ENCODE assay signal across 1 cellular context in genomic region chr12:12528361-12529092, GRCh38.
TF ChIP-seq lines count a peak whose summit lies in the region.

No MANE protein-coding gene starts in this region.

TF ChIP-seq in WTC11, 78 proteins besides CTCF, POLR2A, EP300 and RAD21:
- TF ChIP-seq ZNF281 (CRISPR knock-in tag; IDR thresholded peaks at IDR 0.05) = no peak
- TF ChIP-seq E2F5 (CRISPR knock-in tag; IDR thresholded peaks at IDR 0.05) = no peak
- TF ChIP-seq FOXJ3 (CRISPR knock-in tag; IDR thresholded peaks at IDR 0.05; ENCODE audit: borderline replicate concordance) = no peak
- TF ChIP-seq FOXP1 (CRISPR knock-in tag; IDR thresholded peaks at IDR 0.05; ENCODE audit: borderline replicate concordance) = no peak
- TF ChIP-seq HMGA2 (CRISPR knock-in tag; IDR thresholded peaks at IDR 0.05) = no peak
- TF ChIP-seq TCF7 (CRISPR knock-in tag; IDR thresholded peaks at IDR 0.05; ENCODE audit: low read depth) = no peak
- no peak for TF ChIP-seq ATF1 (CRISPR knock-in tag; IDR thresholded peaks at IDR 0.05)
- no peak for TF ChIP-seq TEAD4 (CRISPR knock-in tag; IDR thresholded peaks at IDR 0.05)
- no peak for TF ChIP-seq GRHL2 (CRISPR knock-in tag; IDR thresholded peaks at IDR 0.05; ENCODE audit: insufficient replicate concordance, severe bottlenecking)
- TF ChIP-seq ELF4 (CRISPR knock-in tag; IDR thresholded peaks at IDR 0.05; ENCODE audit: low read depth) = no peak
- no peak for TF ChIP-seq IRF2 (CRISPR knock-in tag; IDR thresholded peaks at IDR 0.05; ENCODE audit: borderline replicate concordance, low read depth)
- no peak for TF ChIP-seq CREM (CRISPR knock-in tag; IDR thresholded peaks at IDR 0.05)
- no peak for TF ChIP-seq MYBL2 (CRISPR knock-in tag; IDR thresholded peaks at IDR 0.05)
- no peak for TF ChIP-seq TEAD1 (CRISPR knock-in tag; IDR thresholded peaks at IDR 0.05)
- TF ChIP-seq ETV6 (CRISPR knock-in tag; IDR thresholded peaks at IDR 0.05) = no peak
- TF ChIP-seq CREB1 (CRISPR knock-in tag; IDR thresholded peaks at IDR 0.05) = no peak
